In genomic region chr18:10440874-10441273, GRCh38 we compare ENCODE assay signal across 22 cellular contexts. TPM values are rescaled to one million over a fixed set of nuclear protein-coding genes. Genes with fewer than 3 reads are reported as not detected.
DNase-seq lines count a peak whose midpoint lies in the region; ATAC-seq and TF ChIP-seq lines count a peak whose summit lies in the region.
"Had no signal": no experiment of that assay in that cellular context is flagged by ENCODE, and none has a peak within 500 bp of the region (broad histone marks: within the 10 kb centered on the region; RNA-seq: fewer than 3 reads in every experiment).

No MANE protein-coding gene starts in this region.

- H3K4me1 ChIP-seq in naive thymus-derived CD4-positive, alpha-beta T cell (ENCODE audit: control insufficient read depth in 2 of 2, insufficient read depth in 2 of 2, low read length in 2 of 2), result no peaks in the 10 kb centered on the region
- H3K4me1 ChIP-seq in hepatocyte (ENCODE audit: insufficient read depth), result peaks cover 5% of the 10 kb centered on the region
- H3K4me1 ChIP-seq: HAP-1 had no signal

- H3K9me2 ChIP-seq in neural cell (ENCODE audit: insufficient read depth, low read length) (no peaks in the 10 kb centered on the region), hepatocyte (replicated peaks; ENCODE audit: insufficient read depth) (no peaks in the 10 kb centered on the region)
- H3K9me2 ChIP-seq: SK-N-SH had no signal

- CTCF ChIA-PET in naive thymus-derived CD4-positive, alpha-beta T cell (lab: Charles Lee), result no interaction called here

- intact Hi-C loops in naive thymus-derived CD4-positive, alpha-beta T cell (cut with micrococcal nuclease), result no loop called here

- POLR2A ChIA-PET in naive thymus-derived CD4-positive, alpha-beta T cell (lab: Charles Lee), result no interaction called here

- H3K27me3 ChIP-seq in neural cell (ENCODE audit: insufficient read depth, low read depth, low read length), result peaks cover 8% of the 10 kb centered on the region
- no peaks in the 10 kb centered on the region for H3K27me3 ChIP-seq in naive thymus-derived CD4-positive, alpha-beta T cell (ENCODE audit: control insufficient read depth in 2 of 2, insufficient read depth in 2 of 2, low read length in 2 of 2)
- no peaks in the 10 kb centered on the region for H3K27me3 ChIP-seq in hepatocyte

- TF ChIP-seq CTCF in neural cell (IDR thresholded peaks at IDR 0.05; ENCODE audit: poor library complexity, severe bottlenecking) (no peak), hepatocyte (IDR thresholded peaks at IDR 0.05; ENCODE audit: poor library complexity) (no peak)

- peak; percentile 67 for TF ChIP-seq EP300 in neural cell (conservative IDR thresholded peaks at IDR 0.05; ENCODE audit: poor library complexity, severe bottlenecking)

- no peak overlapping the region for H3K4me3 Mint-ChIP-seq in naive thymus-derived CD4-positive, alpha-beta T cell
- H3K4me3 Mint-ChIP-seq: CD4-positive, alpha-beta T cell; HFFc6 had no signal

- TF ChIP-seq RAD21 in neural cell (conservative IDR thresholded peaks at IDR 0.05), result no peak

- H3K4me1 Mint-ChIP-seq in naive thymus-derived CD4-positive, alpha-beta T cell, result peaks cover 0 to 1% (median 0%) of the 10 kb centered on the region in 7 donors

- H3F3A ChIP-seq in neural cell (ENCODE audit: insufficient read depth, low read length, poor library complexity, severe bottlenecking), result no peaks in the 10 kb centered on the region

- ATAC-seq in GM18511 (IDR thresholded peaks at IDR 0.05; ENCODE audit: unreplicated experiment) (no peak), GM19467 (IDR thresholded peaks at IDR 0.05; ENCODE audit: unreplicated experiment) (no peak)
- ATAC-seq in naive thymus-derived CD4-positive, alpha-beta T cell, result no peak
- ATAC-seq: K562 had no signal

- H3K4me2 ChIP-seq in neural cell (ENCODE audit: low read length) (no peak overlapping the region), hepatocyte (no peak overlapping the region)
- H3K4me2 ChIP-seq: SK-N-SH had no signal

- H3K36me3 ChIP-seq in neural cell (ENCODE audit: insufficient read depth, low read length) (no peaks in the 10 kb centered on the region), hepatocyte (replicated peaks; ENCODE audit: insufficient read depth, low read depth) (no peaks in the 10 kb centered on the region)
- H3K36me3 ChIP-seq in naive thymus-derived CD4-positive, alpha-beta T cell (ENCODE audit: control insufficient read depth in 2 of 3, insufficient read depth in 3 of 3, low read length in 3 of 3), result no peaks in the 10 kb centered on the region
- H3K36me3 ChIP-seq: HAP-1 had no signal

- H3K9me3 ChIP-seq in neural cell (ENCODE audit: low read length), result no peaks in the 10 kb centered on the region
- no peaks in the 10 kb centered on the region for H3K9me3 ChIP-seq in naive thymus-derived CD4-positive, alpha-beta T cell (ENCODE audit: control insufficient read depth in 2 of 3, low read length in 3 of 3)
- no peaks in the 10 kb centered on the region for H3K9me3 ChIP-seq in hepatocyte (ENCODE audit: low read depth)
- H3K9me3 ChIP-seq: HAP-1, SK-N-SH had no signal

- H3K4me3 ChIP-seq in neural cell (ENCODE audit: low read length) (no peak overlapping the region), hepatocyte (no peak overlapping the region)
- H3K4me3 ChIP-seq in naive thymus-derived CD4-positive, alpha-beta T cell (ENCODE audit: low read length), result no peak overlapping the region
- H3K4me3 ChIP-seq: HAP-1, K562 had no signal

- peak; percentile 12 for DNase-seq in MV-4-11 (lab: John Stamatoyannopoulos, UW)
- DNase-seq in NCI-H69 (lab: John Stamatoyannopoulos, UW), result peak; percentile 74
- no peak for DNase-seq in naive thymus-derived CD4-positive, alpha-beta T cell
- no peak for DNase-seq in hepatocyte (ENCODE audit: low spot score)
- DNase-seq: CD4-positive, alpha-beta T cell; GOT3; HFFc6; Kasumi-1; NCI-H1105 treated with DMSO at 0.1 percent for 48 hours; NCI-H146; NCI-H1930; NCI-H226; NCI-H510A; SIG-M5; SK-N-SH; SW 1271 had no signal

- H3K9ac ChIP-seq in neural cell (ENCODE audit: low read length), result no peak overlapping the region
- H3K9ac ChIP-seq: SK-N-SH had no signal

- no peaks in the 10 kb centered on the region for H3K36me3 Mint-ChIP-seq in naive thymus-derived CD4-positive, alpha-beta T cell

- H3K27ac Mint-ChIP-seq in naive thymus-derived CD4-positive, alpha-beta T cell, result no peak overlapping the region
- H3K27ac Mint-ChIP-seq: CD4-positive, alpha-beta T cell; HFFc6 had no signal

- peaks cover 0 to 25% (median 20%) of the 10 kb centered on the region in 5 donors for H3K27me3 Mint-ChIP-seq in naive thymus-derived CD4-positive, alpha-beta T cell

- 87% methylated on average over 3 of the region's 3 CpGs for WGBS in hepatocyte (ENCODE audit: low lambda C conversion rate, missing lambda C conversion rate)

- H3K27ac ChIP-seq in neural cell (ENCODE audit: low read length), result no peak overlapping the region
- H3K27ac ChIP-seq in naive thymus-derived CD4-positive, alpha-beta T cell (ENCODE audit: low read depth, low read length), result no peak overlapping the region
- no peak overlapping the region for H3K27ac ChIP-seq in hepatocyte

- H2AFZ ChIP-seq in neural cell (ENCODE audit: low read depth, low read length) (no peak overlapping the region), hepatocyte (no peak overlapping the region)

- no peaks in the 10 kb centered on the region for H3K9me3 Mint-ChIP-seq in naive thymus-derived CD4-positive, alpha-beta T cell
- H3K9me3 Mint-ChIP-seq: CD4-positive, alpha-beta T cell; HFFc6 had no signal

- no peaks in the 10 kb centered on the region for H4K20me1 ChIP-seq in neural cell (ENCODE audit: insufficient read depth)
- no peaks in the 10 kb centered on the region for H4K20me1 ChIP-seq in hepatocyte (ENCODE audit: insufficient read depth, poor library complexity, severe bottlenecking)

- no peaks in the 10 kb centered on the region for H3K79me2 ChIP-seq in neural cell (replicated peaks; ENCODE audit: insufficient read depth, low read length)
- no peaks in the 10 kb centered on the region for H3K79me2 ChIP-seq in hepatocyte

TF ChIP-seq in neural cell, 6 proteins besides CTCF, POLR2A, EP300 and RAD21:
- TF ChIP-seq REST (IDR thresholded peaks at IDR 0.05; ENCODE audit: borderline replicate concordance) (peak; percentile 50), POLR2AphosphoS5 (IDR thresholded peaks at IDR 0.05) (peak; percentile 95), SMC3 (conservative IDR thresholded peaks at IDR 0.05; ENCODE audit: poor library complexity) (no peak)
TF ChIP-seq in neural cell: peak in this region for 2.

RNA-seq across cellular contexts. Expression of gene APCDD1, which starts 13.6 kb away (rescaled TPM):
- polyA plus RNA-seq in neural cell (0.58 and 1.1 TPM in 2 replicates), hepatocyte (81.4 and 114 TPM in 2 replicates)
- polyA minus RNA-seq in neural cell, result not detected in 2 replicates
- under 1 TPM in 2 of 5 experiments, not detected in 3; 0.16 to 0.81 TPM for total RNA-seq in naive thymus-derived CD4-positive, alpha-beta T cell
- polyA plus RNA-seq in naive thymus-derived CD4-positive, alpha-beta T cell, result not detected
- total RNA-seq in hepatocyte, result 69.6 and 80.8 TPM in 2 replicates
- total RNA-seq: CD4-positive, alpha-beta T cell; HT1080 had no signal
- polyA plus RNA-seq: K562 had no signal

Comparison
In these comparisons a context has a peak if more than half of its experiments do, and no peak if none do; other contexts are left out.
1. DNase-seq: peak in MV-4-11 (single experiment) and NCI-H69 (single experiment); none in naive thymus-derived CD4-positive, alpha-beta T cell (0 of 9) and hepatocyte (single experiment).
2. RNA of gene APCDD1, which starts 13.6 kb away (polyA plus RNA-seq): 81.4 to 114 TPM in hepatocyte; 0.58 to 1.1 TPM in neural cell and not detected in naive thymus-derived CD4-positive, alpha-beta T cell; every median in the first group is over 10 times any median in the second.